1 cellular context compared by ENCODE assay signal in genomic region chr13:27375686-27376326, GRCh38.
TF ChIP-seq lines count a peak whose summit lies in the region.

No MANE protein-coding gene starts in this region.

TF ChIP-seq in H1, 55 proteins besides CTCF, POLR2A, EP300 and RAD21 (continued from another document):
- TF ChIP-seq CHD7 (IDR thresholded peaks at IDR 0.05; ENCODE audit: insufficient replicate concordance, low read length), result no peak
- no peak for TF ChIP-seq BRCA1 (IDR thresholded peaks at IDR 0.05; ENCODE audit: low read depth, low read length)
- TF ChIP-seq TBP (IDR thresholded peaks at IDR 0.05; ENCODE audit: low read depth, low read length), result no peak
- no peak for TF ChIP-seq POU5F1 (IDR thresholded peaks at IDR 0.05; ENCODE audit: low read depth, low read length)
- TF ChIP-seq YY1 (IDR thresholded peaks at IDR 0.05; ENCODE audit: low read depth, low read length), result no peak
- TF ChIP-seq CEBPB (IDR thresholded peaks at IDR 0.05; ENCODE audit: low read depth, low read length), result no peak
- no peak for TF ChIP-seq RFX5 (IDR thresholded peaks at IDR 0.05; ENCODE audit: borderline replicate concordance, low read depth, low read length)
- no peak for TF ChIP-seq KDM5A (IDR thresholded peaks at IDR 0.05; ENCODE audit: low read length)
- TF ChIP-seq TCF12 (IDR thresholded peaks at IDR 0.05; ENCODE audit: low read depth, low read length), result no peak
- no peak for TF ChIP-seq TEAD4 (IDR thresholded peaks at IDR 0.05; ENCODE audit: low read depth, low read length)
TF ChIP-seq in H1: peak in this region for 0.
